In the genomic region with DNA sequence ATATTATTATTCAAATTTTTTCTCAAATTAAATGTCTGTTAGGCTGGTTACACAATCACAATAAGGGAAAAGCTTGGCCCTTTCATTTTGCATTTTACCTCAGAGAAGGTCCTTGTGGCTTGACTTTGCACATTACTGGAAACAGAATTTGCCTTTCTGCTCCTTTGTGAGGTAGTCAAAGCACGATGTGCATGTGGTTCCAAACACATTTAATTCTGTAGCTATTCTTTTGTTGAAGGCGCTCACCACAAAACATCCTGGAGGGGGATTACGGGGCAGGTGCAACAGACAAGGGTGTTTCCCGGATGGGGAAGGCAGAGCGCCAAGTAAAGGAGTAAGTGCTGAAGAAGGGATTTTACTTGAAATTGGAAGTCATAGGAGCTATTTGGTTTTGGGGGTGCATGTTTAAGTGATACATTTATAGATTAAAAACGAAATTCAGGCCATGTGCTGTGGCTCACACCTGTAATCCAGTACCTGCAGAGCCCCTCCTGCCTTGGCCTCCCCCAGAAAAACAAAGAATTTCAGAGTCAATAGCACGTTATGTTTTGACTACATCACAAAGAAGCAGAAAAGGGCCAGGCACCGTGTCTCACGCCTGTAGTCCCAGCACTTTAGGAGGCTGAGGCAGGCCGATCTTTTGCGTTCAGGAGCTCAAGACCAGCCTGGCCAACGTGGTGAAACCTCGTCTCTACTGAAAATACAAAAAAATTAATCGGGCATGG, we compare ENCODE assay signal across 10 cellular contexts. TPM values are rescaled to one million over a fixed set of nuclear protein-coding genes. Genes with fewer than 3 reads are reported as not detected.
DNase-seq lines count a peak whose midpoint lies in the region; ATAC-seq and TF ChIP-seq lines count a peak whose summit lies in the region.
"Had no signal": no experiment of that assay in that cellular context is flagged by ENCODE, and none has a peak within 500 bp of the region (broad histone marks: within the 10 kb centered on the region; RNA-seq: fewer than 3 reads in every experiment).

No MANE protein-coding gene starts in this region.

- DNase-seq in NCI-H1436 (lab: John Stamatoyannopoulos, UW) (peak; percentile 31), NCI-H1436 treated with DMSO at 0.1 percent for 48 hours (lab: John Stamatoyannopoulos, UW) (no peak), DMS 273 (lab: John Stamatoyannopoulos, UW; ENCODE audit: unreplicated experiment) (no peak), transverse colon (no peak), endodermal cell (no peak)
- DNase-seq in stimulated activated CD4-positive, alpha-beta T cell treated with anti-CD3 and anti-CD28 coated beads, Interleukin-4, amount 100 ng/mL, for 48 hours (ENCODE audit: low read depth in 2 of 2), result peak; percentile 3 to 14
- DNase-seq: kidney had no signal

- in situ Hi-C loops in transverse colon (cut with MboI; ENCODE audit: low pct_ligation_motif_present in 1 of 4, low pct_unique_long_range_greater_than_20kb in 1 of 4, low sequenced_read_pairs in 3 of 4), result no loop called here

- H3K4me1 ChIP-seq in transverse colon (no peaks in the 10 kb centered on the region), endodermal cell (ENCODE audit: control insufficient read depth, insufficient read depth, low read length) (no peaks in the 10 kb centered on the region)
- H3K4me1 ChIP-seq: A549 had no signal

- H3K27me3 ChIP-seq in transverse colon (no peaks in the 10 kb centered on the region), endodermal cell (ENCODE audit: control insufficient read depth, insufficient read depth, low read length, poor library complexity, severe bottlenecking) (no peaks in the 10 kb centered on the region)

- intact Hi-C loops in transverse colon (cut with DNase I; ENCODE audit: low total_unique reads), result no loop called here

- peaks cover 4% of the 10 kb centered on the region for H3K9me3 Mint-ChIP-seq in T-helper 1 cell treated with Interleukin-12 subunit alpha and Interleukin-12 subunit beta and Interleukin-4 antibody, amounts not matched to agents 30 μg/mL and 1 μg/mL, for 36 hours
- no peaks in the 10 kb centered on the region for H3K9me3 Mint-ChIP-seq in endodermal cell

- TF ChIP-seq CTCF in transverse colon (IDR thresholded peaks at IDR 0.05), result no peak
- TF ChIP-seq CTCF in endodermal cell (conservative IDR thresholded peaks at IDR 0.05), result no peak

- H3K4me3 Mint-ChIP-seq in T-helper 1 cell treated with Interleukin-12 subunit alpha and Interleukin-12 subunit beta and Interleukin-4 antibody, amounts not matched to agents 30 μg/mL and 1 μg/mL, for 36 hours, result peak overlapping the region; percentile 56
- H3K4me3 Mint-ChIP-seq in endodermal cell, result no peak overlapping the region

- H3K36me3 ChIP-seq in transverse colon (no peaks in the 10 kb centered on the region), endodermal cell (ENCODE audit: control insufficient read depth, insufficient read depth, low read length) (no peaks in the 10 kb centered on the region)

- H3K9ac ChIP-seq in endodermal cell (ENCODE audit: extremely low read depth, low read length, poor library complexity, severe bottlenecking), result no peak overlapping the region

- WGBS in transverse colon (ENCODE audit: low coverage in 1 of 2), 2 donors, result 67 to 71% methylated on average over 13 to 14 of the region's 14 CpGs
- WGBS in endodermal cell (ENCODE audit: insufficient coverage in 1 of 2, insufficient read length in 1 of 2), 2 experiments, result 83 to 86% methylated on average over 13 to 14 of the region's 14 CpGs

- peaks cover 4% of the 10 kb centered on the region for H3K36me3 Mint-ChIP-seq in T-helper 1 cell treated with Interleukin-12 subunit alpha and Interleukin-12 subunit beta and Interleukin-4 antibody, amounts not matched to agents 30 μg/mL and 1 μg/mL, for 36 hours (ENCODE audit: low read depth)
- no peaks in the 10 kb centered on the region for H3K36me3 Mint-ChIP-seq in endodermal cell (ENCODE audit: low read depth)

- peak; percentile 62 for ATAC-seq in HG02759 (IDR thresholded peaks at IDR 0.05; ENCODE audit: unreplicated experiment)
- ATAC-seq: A549 had no signal

- no peak for TF ChIP-seq POLR2A in transverse colon (IDR thresholded peaks at IDR 0.05)

- H3K9me3 ChIP-seq in transverse colon, result no peaks in the 10 kb centered on the region
- no peaks in the 10 kb centered on the region for H3K9me3 ChIP-seq in endodermal cell (ENCODE audit: control insufficient read depth, low read length)
- H3K9me3 ChIP-seq: A549 had no signal

- peaks cover 52% of the 10 kb centered on the region for H3K4me1 Mint-ChIP-seq in T-helper 1 cell treated with Interleukin-12 subunit alpha and Interleukin-12 subunit beta and Interleukin-4 antibody, amounts not matched to agents 30 μg/mL and 1 μg/mL, for 36 hours (ENCODE audit: low read depth)
- peaks cover 6% of the 10 kb centered on the region for H3K4me1 Mint-ChIP-seq in endodermal cell

- H3K27ac Mint-ChIP-seq in T-helper 1 cell treated with Interleukin-12 subunit alpha and Interleukin-12 subunit beta and Interleukin-4 antibody, amounts not matched to agents 30 μg/mL and 1 μg/mL, for 36 hours, result peak overlapping the region; percentile 83
- no peak overlapping the region for H3K27ac Mint-ChIP-seq in endodermal cell

- no peak overlapping the region for H3K27ac ChIP-seq in transverse colon
- no peak overlapping the region for H3K27ac ChIP-seq in endodermal cell (ENCODE audit: low read depth, low read length)
- H3K27ac ChIP-seq: A549 had no signal

- no peak overlapping the region for H3K4me3 ChIP-seq in transverse colon
- H3K4me3 ChIP-seq in endodermal cell (ENCODE audit: low read length), result no peak overlapping the region
- H3K4me3 ChIP-seq: A549 had no signal

- TF ChIP-seq EP300 in transverse colon (IDR thresholded peaks at IDR 0.05; ENCODE audit: low read depth), result no peak

- no peaks in the 10 kb centered on the region for H3K27me3 Mint-ChIP-seq in T-helper 1 cell treated with Interleukin-12 subunit alpha and Interleukin-12 subunit beta and Interleukin-4 antibody, amounts not matched to agents 30 μg/mL and 1 μg/mL, for 36 hours (ENCODE audit: low read depth)
- H3K27me3 Mint-ChIP-seq in endodermal cell (ENCODE audit: insufficient read depth), result no peaks in the 10 kb centered on the region

RNA-seq across cellular contexts. Expression of a gene that starts 31.2 kb away (rescaled TPM):
- total RNA-seq in transverse colon (10 to 100 TPM in 2 of 4 donors, 1 to 10 TPM in 2; 8.2 to 18.0 (median 13.0) TPM), endodermal cell (10 to 100 TPM; 12.8 to 14.1 TPM)
- polyA plus RNA-seq in endodermal cell (2013, experiment 1 of 2), result 9.3 TPM
- polyA plus RNA-seq in endodermal cell (2013, experiment 2 of 2), result 8.9 TPM

RNA-seq across cellular contexts. Expression of a gene that starts 56.1 kb away (rescaled TPM):
- total RNA-seq in transverse colon (10 to 100 TPM; 17.6 to 42.2 (median 25.8) TPM), endodermal cell (10 to 100 TPM; 13.0 to 14.9 TPM)
- 17.5 TPM for polyA plus RNA-seq in endodermal cell (2013, experiment 1 of 2)
- polyA plus RNA-seq in endodermal cell (2013, experiment 2 of 2), result 16.2 TPM

Comparison
In these comparisons a context has a peak if more than half of its experiments do, and no peak if none do; other contexts are left out.
1. DNase-seq: peak in NCI-H1436 (single experiment) and stimulated activated CD4-positive, alpha-beta T cell treated with anti-CD3 and anti-CD28 coated beads, Interleukin-4, amount 100 ng/mL, for 48 hours (2 of 2); none in NCI-H1436 treated with DMSO at 0.1 percent for 48 hours (single experiment), DMS 273 (single experiment), transverse colon (single experiment) and endodermal cell (single experiment).